ENCODE assay signal across 20 cellular contexts in genomic region chr11:46574656-46575055, GRCh38.
"Had no signal": no experiment of that assay in that cellular context is flagged by ENCODE, and none has a peak within 500 bp of the region (broad histone marks: within the 10 kb centered on the region; RNA-seq: fewer than 3 reads in every experiment).

No MANE protein-coding gene starts in this region.

- H3K36me3 Mint-ChIP-seq: IgD-negative memory B cell had no signal

- DNase-seq: activated CD4-positive, alpha-beta T cell treated with anti-CD3 and anti-CD28 coated beads, Interleukin-2, amount 10 ng/mL, durations not matched to agents 24 days and 14 days; activated CD4-positive, alpha-beta T cell treated with anti-CD3 and anti-CD28 coated beads, Interleukin-2, amount 50 U/mL, for 48 hours; activated gamma-delta T cell; amygdala; KG1; NCI-H1092; NCI-H1417; NCI-H1930; NCI-H2107; NCI-H2171 treated with DMSO at 0.1 percent for 48 hours; NCI-H345; NCI-H510A; NCI-H526 treated with DMSO at 0.1 percent for 48 hours; NCI-H82; SIG-M5 had no signal

- H3K27ac Mint-ChIP-seq: activated CD4-positive, alpha-beta T cell treated with anti-CD3 and anti-CD28 coated beads, Interleukin-2, amount 10 ng/mL, durations not matched to agents 24 days and 14 days had no signal

- ATAC-seq: activated CD4-positive, CD25-positive, alpha-beta regulatory T cell treated with anti-CD3 and anti-CD28 coated beads, Interleukin-2, amount 50 U/mL, for 24 hours had no signal

- H3K27me3 Mint-ChIP-seq: activated CD4-positive, alpha-beta T cell treated with anti-CD3 and anti-CD28 coated beads, Interleukin-2, amount 10 ng/mL, durations not matched to agents 24 days and 14 days; brain; central memory CD8-positive, alpha-beta T cell; IgD-negative memory B cell had no signal

- FAIRE-seq: astrocyte had no signal

- H3K9me3 Mint-ChIP-seq: activated CD4-positive, alpha-beta T cell treated with anti-CD3 and anti-CD28 coated beads, Interleukin-2, amount 10 ng/mL, durations not matched to agents 24 days and 14 days; central memory CD8-positive, alpha-beta T cell had no signal

- H3K4me3 Mint-ChIP-seq: activated CD4-positive, alpha-beta T cell treated with anti-CD3 and anti-CD28 coated beads, Interleukin-2, amount 10 ng/mL, durations not matched to agents 24 days and 14 days; brain; central memory CD8-positive, alpha-beta T cell had no signal
